ENCODE assay signal across 10 cellular contexts in genomic region chr16:66364117-66364958, GRCh38. TPM values are rescaled to one million over a fixed set of nuclear protein-coding genes. Genes with fewer than 3 reads are reported as not detected.
DNase-seq lines count a peak whose midpoint lies in the region; ATAC-seq and TF ChIP-seq lines count a peak whose summit lies in the region.
"Had no signal": no experiment of that assay in that cellular context is flagged by ENCODE, and none has a peak within 500 bp of the region (broad histone marks: within the 10 kb centered on the region; RNA-seq: fewer than 3 reads in every experiment).

No MANE protein-coding gene starts in this region.

- WGBS in esophagus muscularis mucosa, result 41% methylated on average over 15 of the region's 16 CpGs

- H3K27ac ChIP-seq in esophagus muscularis mucosa (replicated peaks in 1 of 4), result peak overlapping the region; percentile 32 to 76 (median 72)

- TF ChIP-seq POLR2A in esophagus muscularis mucosa (IDR thresholded peaks at IDR 0.05; ENCODE audit: low read depth), result no peak

- peak overlapping the region; percentile 89 for H3K27ac Mint-ChIP-seq in neural crest cell (ENCODE audit: unreplicated experiment)
- H3K27ac Mint-ChIP-seq: CD8-positive, alpha-beta memory T cell had no signal

- no peaks in the 10 kb centered on the region for H3K36me3 Mint-ChIP-seq in neural crest cell (ENCODE audit: low read depth)

- no peaks in the 10 kb centered on the region for H3K9me3 Mint-ChIP-seq in neural crest cell
- H3K9me3 Mint-ChIP-seq: CD8-positive, alpha-beta memory T cell had no signal

- TF ChIP-seq CTCF in BE2C (IDR thresholded peaks at IDR 0.05; ENCODE audit: low read depth, low read length) (no peak), esophagus muscularis mucosa (IDR thresholded peaks at IDR 0.05) (no peak), neural crest cell (conservative IDR thresholded peaks at IDR 0.05) (no peak)

- peaks cover 9% of the 10 kb centered on the region for H3K27me3 Mint-ChIP-seq in neural crest cell (ENCODE audit: low read depth)

- H3K4me1 ChIP-seq in BE2C (no peaks in the 10 kb centered on the region), esophagus muscularis mucosa (peaks cover 40 to 66% (median 51%) of the 10 kb centered on the region in 4 donors)

- peaks cover 33% of the 10 kb centered on the region for H3K4me1 Mint-ChIP-seq in neural crest cell

- H3K27me3 ChIP-seq in BE2C (no peaks in the 10 kb centered on the region), esophagus muscularis mucosa (peaks cover 0 to 22% (median 0%) of the 10 kb centered on the region in 4 donors)

- TF ChIP-seq EP300 in esophagus muscularis mucosa (IDR thresholded peaks at IDR 0.05), result no peak

- DNase-seq in BE2C (peak; percentile 45), NCI-H524 treated with DMSO at 0.1 percent for 48 hours (lab: John Stamatoyannopoulos, UW) (peak; percentile 98), esophagus muscularis mucosa (ENCODE audit: extremely low spot score) (no peak), neural crest cell (ENCODE audit: low read depth, low spot score) (no peak), DMS79 treated with DMSO at 0.1 percent for 48 hours (lab: John Stamatoyannopoulos, UW) (no peak), amygdala (lab: John Stamatoyannopoulos, UW) (no peak), NCI-H1105 treated with DMSO at 0.1 percent for 48 hours (lab: John Stamatoyannopoulos, UW) (no peak)
- DNase-seq: CD8-positive, alpha-beta memory T cell; MV-4-11 had no signal

- no peak for ATAC-seq in HG02884 (IDR thresholded peaks at IDR 0.05; ENCODE audit: unreplicated experiment)

- no peaks in the 10 kb centered on the region for H3K36me3 ChIP-seq in BE2C
- H3K36me3 ChIP-seq in esophagus muscularis mucosa, result no peaks in the 10 kb centered on the region

- intact Hi-C loops in esophagus muscularis mucosa (cut with DNase I), result no loop called here

- H3K4me3 Mint-ChIP-seq in neural crest cell, result no peak overlapping the region
- H3K4me3 Mint-ChIP-seq: CD8-positive, alpha-beta memory T cell had no signal

- H3K9me3 ChIP-seq in BE2C (no peaks in the 10 kb centered on the region), esophagus muscularis mucosa (no peaks in the 10 kb centered on the region)

- H3K4me3 ChIP-seq in BE2C (ENCODE audit: low read depth, low read length), result peak overlapping the region; percentile 5; the same call in 1 of the 2 replicates
- H3K4me3 ChIP-seq in esophagus muscularis mucosa, result no peak overlapping the region

RNA-seq across cellular contexts. Expression of gene CDH5, which starts 2.2 kb away (rescaled TPM):
- 1.7 TPM for polyA plus RNA-seq in BE2C (2012; ENCODE audit: insufficient read depth, insufficient read length, low read depth)
- total RNA-seq in esophagus muscularis mucosa (10 to 100 TPM; 19.5 to 63.1 (median 50.6) TPM), neural crest cell (0.45 and 0.56 TPM in 2 replicates)
- total RNA-seq: CD8-positive, alpha-beta memory T cell had no signal
- polyA plus RNA-seq: CD8-positive, alpha-beta memory T cell had no signal

Comparison
In these comparisons a context has a peak if more than half of its experiments do, and no peak if none do; other contexts are left out.
1. DNase-seq: peak in BE2C (single experiment) and NCI-H524 treated with DMSO at 0.1 percent for 48 hours (single experiment); none in esophagus muscularis mucosa (single experiment), neural crest cell (single experiment), DMS79 treated with DMSO at 0.1 percent for 48 hours (single experiment), amygdala (0 of 56) and NCI-H1105 treated with DMSO at 0.1 percent for 48 hours (single experiment).
2. RNA of gene CDH5, which starts 2.2 kb away (total RNA-seq): 19.5 to 63.1 TPM in esophagus muscularis mucosa; 0.45 to 0.56 TPM in neural crest cell; every median in the first group is over 10 times any median in the second.